18 cellular contexts compared by ENCODE assay signal in genomic region chr12:82124711-82125110, GRCh38.
DNase-seq lines count a peak whose midpoint lies in the region; ATAC-seq, FAIRE-seq and TF ChIP-seq lines count a peak whose summit lies in the region.
"Had no signal": no experiment of that assay in that cellular context is flagged by ENCODE, and none has a peak within 500 bp of the region (broad histone marks: within the 10 kb centered on the region; RNA-seq: fewer than 3 reads in every experiment).

No MANE protein-coding gene starts in this region.

- no peak for TF ChIP-seq CTCF in choroid plexus epithelial cell (conservative IDR thresholded peaks at IDR 0.05; ENCODE audit: low read depth, low read length)
- no peak for TF ChIP-seq CTCF in uterus (IDR thresholded peaks at IDR 0.05)

- no peak overlapping the region for H3K4me3 ChIP-seq in MG63
- H3K4me3 ChIP-seq in choroid plexus epithelial cell (ENCODE audit: low read depth, low read length), result no peak overlapping the region
- H3K4me3 ChIP-seq in uterus, result no peak overlapping the region
- H3K4me3 ChIP-seq: cardiac muscle cell, prostate gland had no signal

- no peak overlapping the region for H3K27ac ChIP-seq in uterus
- H3K27ac ChIP-seq: cardiac muscle cell, prostate gland had no signal

- H3K27me3 ChIP-seq in MG63 (no peaks in the 10 kb centered on the region), uterus (no peaks in the 10 kb centered on the region)
- H3K27me3 ChIP-seq: cardiac muscle cell had no signal

- TF ChIP-seq POLR2A in uterus (IDR thresholded peaks at IDR 0.05), result no peak

- no peaks in the 10 kb centered on the region for H3K4me1 ChIP-seq in uterus
- H3K4me1 ChIP-seq: prostate gland had no signal

- DNase-seq in AG08395 (ENCODE audit: low spot score) (peak; percentile 4), MG63 (peak; percentile 58), choroid plexus epithelial cell (ENCODE audit: low read depth) (peak; percentile 18), iris pigment epithelial cell (ENCODE audit: low read depth) (peak; percentile 43), RCC 7860 (ENCODE audit: low spot score) (no peak), uterus (no peak), SK-N-DZ (ENCODE audit: low spot score) (no peak)
- DNase-seq: activated B cell treated with CpG ODN at 0.5 μM for 24 hours; activated CD8-positive, alpha-beta memory T cell treated with anti-CD3 and anti-CD28 coated beads, Interleukin-2, amount 10 ng/mL, durations not matched to agents 7 days and 5 days; activated gamma-delta T cell treated with Interleukin-2 at 50 U/mL for 16 hours; Calu3; NCI-H1930; NCI-H526 had no signal

- intact Hi-C loops in uterus (cut with DNase I; ENCODE audit: low total_unique reads), result no loop called here

- H3K9me3 ChIP-seq in MG63, result peaks cover 3% of the 10 kb centered on the region
- H3K9me3 ChIP-seq in uterus, result no peaks in the 10 kb centered on the region
- H3K9me3 ChIP-seq: prostate gland had no signal

- ATAC-seq in HG03342 (IDR thresholded peaks at IDR 0.05; ENCODE audit: unreplicated experiment), result no peak
- ATAC-seq: activated CD8-positive, alpha-beta memory T cell treated with anti-CD3 and anti-CD28 coated beads, Interleukin-2, amount 10 ng/mL, durations not matched to agents 7 days and 5 days; left lobe of liver; Panc1 had no signal

- FAIRE-seq in RCC 7860 (lab: Jason Lieb, UNC), result no peak

- no peaks in the 10 kb centered on the region for H3K36me3 ChIP-seq in MG63
- H3K36me3 ChIP-seq in uterus, result no peaks in the 10 kb centered on the region
- H3K36me3 ChIP-seq: cardiac muscle cell, prostate gland had no signal

Comparison
In these comparisons a context has a peak if more than half of its experiments do, and no peak if none do; other contexts are left out.
1. DNase-seq: peak in AG08395 (single experiment), MG63 (single experiment), choroid plexus epithelial cell (single experiment) and iris pigment epithelial cell (single experiment); none in RCC 7860 (single experiment), uterus (0 of 2) and SK-N-DZ (single experiment).